ENCODE assay signal across 8 cellular contexts in the genomic region with DNA sequence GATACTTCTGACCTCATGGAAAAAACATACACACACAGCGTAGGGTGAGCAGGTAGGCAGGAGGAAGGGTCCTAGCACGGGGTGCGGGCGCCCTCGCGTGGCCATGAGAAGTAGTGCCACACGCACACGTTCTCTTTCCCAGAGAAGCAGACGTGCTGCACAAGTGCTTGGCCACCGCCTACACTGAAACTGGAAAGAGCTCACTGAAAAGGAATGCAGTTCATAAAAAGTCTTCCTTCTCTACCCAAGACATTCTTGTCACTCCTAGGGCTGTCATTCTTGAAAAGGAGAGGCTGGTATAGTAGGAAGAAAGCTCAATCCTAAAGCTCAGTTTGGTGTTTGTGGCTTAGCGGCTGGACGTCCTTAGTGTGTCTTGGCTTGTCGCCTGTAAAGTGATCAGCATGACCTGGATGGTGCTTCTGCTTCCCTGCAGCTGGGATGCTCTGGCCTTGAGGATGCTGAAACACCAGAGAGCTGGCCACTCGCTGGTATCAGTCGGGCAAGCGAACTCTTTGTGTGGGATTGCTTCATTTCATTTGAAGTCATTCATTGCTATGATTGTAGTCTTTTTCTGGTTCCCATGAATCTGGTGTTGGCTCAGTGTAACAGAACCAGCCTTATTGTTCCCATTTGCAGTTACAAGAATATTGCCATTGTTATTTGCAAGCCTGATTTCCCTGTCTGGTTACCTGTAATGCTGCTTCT.
DNase-seq lines count a peak whose midpoint lies in the region; ATAC-seq and TF ChIP-seq lines count a peak whose summit lies in the region.

No MANE protein-coding gene starts in this region.

- peaks cover 5% of the 10 kb centered on the region for H3K36me3 Mint-ChIP-seq in Caco-2 (ENCODE audit: insufficient read depth, unreplicated experiment)
- H3K36me3 Mint-ChIP-seq in activated naive CD4-positive, alpha-beta T cell treated with anti-CD3 and anti-CD28 coated beads, Interleukin-2, amount 10 ng/mL, durations not matched to agents 7 days and 5 days: no peaks in the 10 kb centered on the region
- no peaks in the 10 kb centered on the region for H3K36me3 Mint-ChIP-seq in CD8-positive, alpha-beta memory T cell

- H3K9me3 Mint-ChIP-seq in Caco-2 (ENCODE audit: unreplicated experiment): no peaks in the 10 kb centered on the region
- H3K9me3 Mint-ChIP-seq in activated naive CD4-positive, alpha-beta T cell treated with anti-CD3 and anti-CD28 coated beads, Interleukin-2, amount 10 ng/mL, durations not matched to agents 7 days and 5 days: no peaks in the 10 kb centered on the region
- H3K9me3 Mint-ChIP-seq in CD8-positive, alpha-beta memory T cell: no peaks in the 10 kb centered on the region

- TF ChIP-seq CTCF in Caco-2 (IDR thresholded peaks at IDR 0.05; ENCODE audit: insufficient read depth in 1 of 2, low read depth in 1 of 2, low read length in 1 of 2, severe bottlenecking in 1 of 2, unreplicated experiment in 1 of 2): peak; percentile 99 to 100
- TF ChIP-seq CTCF in prostate gland (IDR thresholded peaks at IDR 0.05): peak; percentile 70 to 89 (median 84)

- H3K4me1 ChIP-seq in Caco-2 (no peaks in the 10 kb centered on the region), prostate gland (replicated peaks) (no peaks in the 10 kb centered on the region)
- no peaks in the 10 kb centered on the region for H3K4me1 ChIP-seq in CD8-positive, alpha-beta memory T cell (ENCODE audit: insufficient read depth, low read length)

- no peak for TF ChIP-seq POLR2A in prostate gland (IDR thresholded peaks at IDR 0.05)

- H3K4me3 ChIP-seq in Caco-2 (ENCODE audit: low read depth, low read length): no peak overlapping the region
- H3K4me3 ChIP-seq in prostate gland: no peak overlapping the region
- H3K4me3 ChIP-seq in CD8-positive, alpha-beta memory T cell (ENCODE audit: low read length): no peak overlapping the region

- H3K36me3 ChIP-seq in Caco-2 (ENCODE audit: control insufficient read depth, insufficient read depth, low read length): no peaks in the 10 kb centered on the region
- no peaks in the 10 kb centered on the region for H3K36me3 ChIP-seq in prostate gland
- H3K36me3 ChIP-seq in CD8-positive, alpha-beta memory T cell (ENCODE audit: insufficient read depth, low read length): no peaks in the 10 kb centered on the region

- WGBS in prostate gland: 19% methylated on average over 16 of the region's 16 CpGs

- ATAC-seq in GM18870 (IDR thresholded peaks at IDR 0.05; ENCODE audit: unreplicated experiment) (peak; percentile 75), HG03045 (IDR thresholded peaks at IDR 0.05; ENCODE audit: unreplicated experiment) (peak; percentile 53)

- intact Hi-C loops in Caco-2 (cut with micrococcal nuclease; ENCODE audit: unreplicated experiment): loop anchor here (1.0 to 10.0 kb wide), 8 partner anchors 94 to 751 kb away; no protein-coding TSS in a partner anchor
- intact Hi-C loops in head of caudate nucleus (cut with DNase I): loop anchor here (5.0 to 10.0 kb wide), 2 partner anchors 429 to 607 kb away; no protein-coding TSS in a partner anchor
- intact Hi-C loops in prostate gland (cut with DNase I): loop anchor here (2.0 to 5.0 kb wide), 2 partner anchors 609 to 752 kb away; no protein-coding TSS in a partner anchor

- H3K27me3 ChIP-seq in Caco-2 (replicated peaks; ENCODE audit: control insufficient read depth, insufficient read depth, low read length) (no peaks in the 10 kb centered on the region), prostate gland (replicated peaks; ENCODE audit: insufficient read depth) (no peaks in the 10 kb centered on the region)
- no peaks in the 10 kb centered on the region for H3K27me3 ChIP-seq in CD8-positive, alpha-beta memory T cell (ENCODE audit: insufficient read depth, low read length, poor library complexity, severe bottlenecking)

- H3K27ac ChIP-seq in prostate gland: no peak overlapping the region
- H3K27ac ChIP-seq in CD8-positive, alpha-beta memory T cell (ENCODE audit: low read depth, low read length): no peak overlapping the region

- peaks cover 18% of the 10 kb centered on the region for H3K27me3 Mint-ChIP-seq in Caco-2 (ENCODE audit: insufficient read depth, unreplicated experiment)
- H3K27me3 Mint-ChIP-seq in activated naive CD4-positive, alpha-beta T cell treated with anti-CD3 and anti-CD28 coated beads, Interleukin-2, amount 10 ng/mL, durations not matched to agents 7 days and 5 days: peaks cover 3% of the 10 kb centered on the region
- peaks cover 0 to 3% of the 10 kb centered on the region in 2 donors for H3K27me3 Mint-ChIP-seq in CD8-positive, alpha-beta memory T cell

- no peaks in the 10 kb centered on the region for H3K4me1 Mint-ChIP-seq in Caco-2 (ENCODE audit: low read depth, unreplicated experiment)
- no peaks in the 10 kb centered on the region for H3K4me1 Mint-ChIP-seq in activated naive CD4-positive, alpha-beta T cell treated with anti-CD3 and anti-CD28 coated beads, Interleukin-2, amount 10 ng/mL, durations not matched to agents 7 days and 5 days
- no peaks in the 10 kb centered on the region for H3K4me1 Mint-ChIP-seq in CD8-positive, alpha-beta memory T cell

- BruUV-seq in Caco-2 (replicated peaks; lab: Mats Ljungman, UMichigan): no TSS peak

- POLR2A ChIA-PET in Caco-2 (lab: Charles Lee): no interaction called here
- POLR2A ChIA-PET in CD8-positive, alpha-beta memory T cell (lab: Charles Lee): no interaction called here

- no peak overlapping the region for H3K4me3 Mint-ChIP-seq in Caco-2 (ENCODE audit: unreplicated experiment)
- H3K4me3 Mint-ChIP-seq in activated naive CD4-positive, alpha-beta T cell treated with anti-CD3 and anti-CD28 coated beads, Interleukin-2, amount 10 ng/mL, durations not matched to agents 7 days and 5 days: no peak overlapping the region
- H3K4me3 Mint-ChIP-seq in CD8-positive, alpha-beta memory T cell: no peak overlapping the region

- H3K9me3 ChIP-seq in Caco-2 (no peaks in the 10 kb centered on the region), prostate gland (no peaks in the 10 kb centered on the region)
- no peaks in the 10 kb centered on the region for H3K9me3 ChIP-seq in CD8-positive, alpha-beta memory T cell (ENCODE audit: low read length)

- CTCF ChIA-PET in Caco-2 (lab: Charles Lee): interaction anchor here (0.6 to 1.6 kb wide), 17 partner anchors 11 to 649 kb away, joined by 3 to 18 read pairs (median 3); no protein-coding TSS in a partner anchor
- CTCF ChIA-PET in activated naive CD4-positive, alpha-beta T cell treated with anti-CD3 and anti-CD28 coated beads, Interleukin-2, amount 10 ng/mL, durations not matched to agents 7 days and 5 days (lab: Charles Lee): interaction anchor here (0.6 to 1.9 kb wide), 17 partner anchors 9 to 752 kb away, joined by 3 to 24 read pairs (median 3); no protein-coding TSS in a partner anchor
- CTCF ChIA-PET in CD8-positive, alpha-beta memory T cell (lab: Charles Lee): interaction anchor here (0.9 kb wide), 1 partner anchor 11 kb away, joined by 3 read pairs; no protein-coding TSS in a partner anchor

- DNase-seq in Caco-2: peak; percentile 74 to 88
- DNase-seq in NCI-H226: peak; percentile 13
- DNase-seq in activated naive CD4-positive, alpha-beta T cell treated with anti-CD3 and anti-CD28 coated beads, Interleukin-2, amount 10 ng/mL, durations not matched to agents 7 days and 5 days: peak; percentile 62
- DNase-seq in head of caudate nucleus: peak; percentile 51 to 96 (median 91)
- DNase-seq in prostate gland (ENCODE audit: low spot score): peak; percentile 48
- DNase-seq in CD8-positive, alpha-beta memory T cell: no peak

- H3K27ac Mint-ChIP-seq in Caco-2 (ENCODE audit: unreplicated experiment): no peak overlapping the region
- no peak overlapping the region for H3K27ac Mint-ChIP-seq in activated naive CD4-positive, alpha-beta T cell treated with anti-CD3 and anti-CD28 coated beads, Interleukin-2, amount 10 ng/mL, durations not matched to agents 7 days and 5 days
- no peak overlapping the region for H3K27ac Mint-ChIP-seq in CD8-positive, alpha-beta memory T cell

Comparison
In these comparisons a context has a peak if more than half of its experiments do, and no peak if none do; other contexts are left out.
1. DNase-seq: peak in Caco-2 (2 of 2), NCI-H226 (single experiment), activated naive CD4-positive, alpha-beta T cell treated with anti-CD3 and anti-CD28 coated beads, Interleukin-2, amount 10 ng/mL, durations not matched to agents 7 days and 5 days (single experiment), head of caudate nucleus (42 of 42) and prostate gland (single experiment); none in CD8-positive, alpha-beta memory T cell (0 of 5).